10 cellular contexts compared by ENCODE assay signal in genomic region chr1:181514298-181515290, GRCh38. TPM values are rescaled to one million over a fixed set of nuclear protein-coding genes. Genes with fewer than 3 reads are reported as not detected.
DNase-seq lines count a peak whose midpoint lies in the region; ATAC-seq and TF ChIP-seq lines count a peak whose summit lies in the region.
"Had no signal": no experiment of that assay in that cellular context is flagged by ENCODE, and none has a peak within 500 bp of the region (broad histone marks: within the 10 kb centered on the region; RNA-seq: fewer than 3 reads in every experiment).

No MANE protein-coding gene starts in this region.

- intact Hi-C loops in testis (cut with DNase I; ENCODE audit: low total_unique reads) = no loop called here

- no peaks in the 10 kb centered on the region for H3K9me3 Mint-ChIP-seq in naive thymus-derived CD8-positive, alpha-beta T cell
- H3K9me3 Mint-ChIP-seq: activated naive CD4-positive, alpha-beta T cell treated with anti-CD3 and anti-CD28 coated beads, Interleukin-2, amount 50 U/mL, for 72 hours had no signal

- DNase-seq in NK-92 treated with Interleukin-12 subunit alpha and Interleukin-12 subunit beta, amount 100 ng/mL, for 24 hours (lab: John Stamatoyannopoulos, UW) = peak; percentile 28
- DNase-seq in NK-92 (lab: John Stamatoyannopoulos, UW; ENCODE audit: unreplicated experiment) = no peak
- peak; percentile 99 for DNase-seq in NCI-H2107 treated with DMSO at 0.1 percent for 48 hours (lab: John Stamatoyannopoulos, UW; ENCODE audit: unreplicated experiment)
- DNase-seq in putamen (ENCODE audit: low spot score) = peak; percentile 85
- no peak for DNase-seq in naive thymus-derived CD8-positive, alpha-beta T cell
- no peak for DNase-seq in testis

- no peaks in the 10 kb centered on the region for H3K27me3 ChIP-seq in testis

- peaks cover 10 to 37% (median 19%) of the 10 kb centered on the region in 5 donors for H3K27me3 Mint-ChIP-seq in naive thymus-derived CD8-positive, alpha-beta T cell

- H3K27ac ChIP-seq in testis = no peak overlapping the region
- H3K27ac ChIP-seq: A549 had no signal

- 90 to 92% methylated on average over 4 of the region's 4 CpGs for WGBS in testis, 2 donors

- ATAC-seq in HG02884 (IDR thresholded peaks at IDR 0.05; ENCODE audit: unreplicated experiment) (peak; percentile 55), HG03025 (IDR thresholded peaks at IDR 0.05; ENCODE audit: low FRiP score, unreplicated experiment) (no peak)
- no peak for ATAC-seq in naive thymus-derived CD8-positive, alpha-beta T cell
- ATAC-seq: A549 had no signal

- H3K36me3 ChIP-seq in testis (ENCODE audit: low read depth, missing control alignments) = no peaks in the 10 kb centered on the region

- H3K9me3 ChIP-seq in testis = no peaks in the 10 kb centered on the region
- H3K9me3 ChIP-seq: A549 had no signal

- TF ChIP-seq CTCF in testis (IDR thresholded peaks at IDR 0.05) = no peak

- no peak overlapping the region for H3K4me3 Mint-ChIP-seq in naive thymus-derived CD8-positive, alpha-beta T cell

- no peaks in the 10 kb centered on the region for H3K4me1 ChIP-seq in testis
- H3K4me1 ChIP-seq: A549 had no signal

- H3K4me1 Mint-ChIP-seq in naive thymus-derived CD8-positive, alpha-beta T cell = no peaks in the 10 kb centered on the region

- POLR2A ChIA-PET in naive thymus-derived CD8-positive, alpha-beta T cell (lab: Charles Lee) = no interaction called here

- H3K36me3 Mint-ChIP-seq in naive thymus-derived CD8-positive, alpha-beta T cell = no peaks in the 10 kb centered on the region
- H3K36me3 Mint-ChIP-seq: activated naive CD4-positive, alpha-beta T cell treated with anti-CD3 and anti-CD28 coated beads, Interleukin-2, amount 50 U/mL, for 72 hours had no signal

- H3K4me3 ChIP-seq in testis = no peak overlapping the region
- H3K4me3 ChIP-seq: A549 had no signal

- no peak overlapping the region for H3K27ac Mint-ChIP-seq in naive thymus-derived CD8-positive, alpha-beta T cell
- H3K27ac Mint-ChIP-seq: activated naive CD4-positive, alpha-beta T cell treated with anti-CD3 and anti-CD28 coated beads, Interleukin-2, amount 50 U/mL, for 72 hours had no signal

- no peak for TF ChIP-seq POLR2A in testis (IDR thresholded peaks at IDR 0.05)

RNA-seq across cellular contexts. Expression of gene CACNA1E, which starts 31.3 kb away (rescaled TPM):
- not detected for total RNA-seq in naive thymus-derived CD8-positive, alpha-beta T cell
- not detected for polyA plus RNA-seq in naive thymus-derived CD8-positive, alpha-beta T cell
- 10 to 100 TPM in 1 of 2 donors, 1 to 10 TPM in 1; 9.1 to 12.6 TPM for total RNA-seq in testis
- polyA plus RNA-seq in testis (ENCODE audit: insufficient read depth, low read depth, low replicate concordance) = 2.4 TPM

Comparison
In these comparisons a context has a peak if more than half of its experiments do, and no peak if none do; other contexts are left out.
1. DNase-seq: peak in NK-92 treated with Interleukin-12 subunit alpha and Interleukin-12 subunit beta, amount 100 ng/mL, for 24 hours (single experiment), NCI-H2107 treated with DMSO at 0.1 percent for 48 hours (single experiment) and putamen (single experiment); none in NK-92 (single experiment), naive thymus-derived CD8-positive, alpha-beta T cell (0 of 10) and testis (single experiment).
2. RNA of gene CACNA1E, which starts 31.3 kb away (total RNA-seq): 9.1 to 12.6 TPM in testis; not detected in naive thymus-derived CD8-positive, alpha-beta T cell; every median in the first group is over 10 times any median in the second.